ENCODE assay signal across 30 cellular contexts in the genomic region with DNA sequence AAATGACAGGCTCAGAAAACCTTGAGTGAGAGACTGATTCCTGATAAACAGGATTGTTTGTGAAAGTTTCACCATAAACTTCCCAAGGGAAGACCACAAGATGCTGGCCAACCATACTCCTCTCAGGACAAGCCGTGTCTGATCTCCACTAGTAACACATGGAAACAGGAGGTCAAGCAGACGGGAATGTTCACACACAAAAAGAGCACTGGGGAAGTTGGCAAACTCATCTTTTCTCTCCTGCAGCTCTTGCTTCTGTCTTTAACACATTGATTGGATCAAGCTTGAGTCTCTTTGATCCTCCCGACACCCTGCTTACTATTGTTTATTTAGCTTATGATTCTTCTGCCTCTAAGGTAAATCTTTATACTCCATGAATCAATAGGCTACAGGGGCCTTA.
"Had no signal": no experiment of that assay in that cellular context is flagged by ENCODE, and none has a peak within 500 bp of the region (broad histone marks: within the 10 kb centered on the region; RNA-seq: fewer than 3 reads in every experiment).

No MANE protein-coding gene starts in this region.

- H3K27me3 ChIP-seq: adrenal gland, body of pancreas, brain microvascular endothelial cell, breast epithelium had no signal

- H3K4me1 ChIP-seq: adrenal gland, body of pancreas, breast epithelium had no signal

- DNase-seq: activated B cell treated with CpG ODN at 0.5 μM for 24 hours; activated CD4-positive, alpha-beta memory T cell treated with anti-CD3 and anti-CD28 coated beads for 36 hours; activated CD4-positive, alpha-beta T cell treated with anti-CD3 and anti-CD28 coated beads for 4 hours; activated CD4-positive, alpha-beta T cell treated with anti-CD3 and anti-CD28 coated beads, Interleukin-2, amount 10 ng/mL, durations not matched to agents 24 days and 14 days; activated CD4-positive, alpha-beta T cell treated with anti-CD3 and anti-CD28 coated beads, Interleukin-2, amount 50 U/mL, for 1 hour; activated CD4-positive, alpha-beta T cell treated with anti-CD3 and anti-CD28 coated beads, Interleukin-2, amount 50 U/mL, for 4 hours; activated CD4-positive, CD25-positive, alpha-beta regulatory T cell treated with anti-CD3 and anti-CD28 coated beads, Interleukin-2, amount 50 U/mL, for 72 hours; activated CD8-positive, alpha-beta memory T cell treated with anti-CD3 and anti-CD28 coated beads, Interleukin-2, amount 50 U/mL, for 4 hours; activated CD8-positive, alpha-beta T cell treated with anti-CD3 and anti-CD28 coated beads for 36 hours; activated effector memory CD4-positive, alpha-beta T cell treated with anti-CD3 and anti-CD28 coated beads, Interleukin-2, amount 50 U/mL, for 16 hours; activated gamma-delta T cell treated with Interleukin-2 at 50 U/mL for 16 hours; activated naive CD4-positive, alpha-beta T cell; activated naive CD4-positive, alpha-beta T cell treated with anti-CD3 and anti-CD28 coated beads for 36 hours; activated naive CD4-positive, alpha-beta T cell treated with anti-CD3 and anti-CD28 coated beads, Interleukin-2, amount 50 U/mL, for 16 hours; activated naive CD8-positive, alpha-beta T cell treated with anti-CD3 and anti-CD28 coated beads for 36 hours; activated T-cell treated with anti-CD3 and anti-CD28 coated beads for 4 hours; activated T-cell treated with anti-CD3 and anti-CD28 coated beads, Interleukin-2, amount 50 U/mL, for 1 hour; activated T-cell treated with anti-CD3 and anti-CD28 coated beads, Interleukin-2, amount 50 U/mL, for 4 hours; activated T-cell treated with anti-CD3 and anti-CD28 coated beads, Interleukin-2, amount 50 U/mL, for 72 hours; adrenal gland; amniotic stem cell; aorta; body of pancreas; brain microvascular endothelial cell; central memory CD4-positive, alpha-beta T cell; cerebellar nuclear complex; T-helper 2 cell; T-helper 9 cell had no signal

- H3K36me3 ChIP-seq: adrenal gland, brain microvascular endothelial cell, breast epithelium had no signal

- H3K4me3 ChIP-seq: adrenal gland, body of pancreas, breast epithelium had no signal

- H3K27ac ChIP-seq: adrenal gland, body of pancreas, brain microvascular endothelial cell, breast epithelium, VCaP had no signal
